ENCODE assay signal across 22 cellular contexts in the genomic region with DNA sequence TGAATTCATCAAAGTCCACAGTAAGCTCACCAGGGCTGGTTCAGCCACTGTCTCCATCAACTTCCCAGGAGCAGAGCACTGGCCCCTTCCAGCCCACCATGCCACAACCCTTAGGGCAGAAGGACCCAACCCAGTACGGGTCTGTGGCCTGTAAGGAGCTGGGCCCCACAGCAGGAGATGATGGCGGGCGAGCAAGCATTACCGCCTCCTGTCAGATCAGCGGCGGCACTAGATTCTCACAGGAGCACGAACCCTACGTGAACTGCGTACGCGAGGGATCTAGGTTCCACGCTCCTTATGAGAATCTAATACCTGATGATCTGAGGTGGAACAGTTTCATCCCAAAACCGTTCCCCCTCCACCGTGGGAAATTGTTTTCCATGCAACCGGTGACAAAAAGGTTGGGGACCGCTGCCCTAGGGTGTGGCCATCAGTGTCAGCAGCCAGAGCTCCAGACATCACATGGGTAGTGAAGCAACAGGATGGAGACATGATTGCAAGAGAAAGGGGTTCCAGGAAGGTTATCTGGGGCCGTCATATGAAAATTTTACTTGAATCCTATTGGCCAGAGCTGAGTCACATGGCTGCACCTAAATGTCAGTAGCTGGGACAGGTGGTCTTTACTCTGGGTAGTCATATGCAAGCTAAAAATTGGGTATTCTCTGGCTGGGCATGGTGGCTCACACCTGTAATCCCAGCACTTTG.
"Had no signal": no experiment of that assay in that cellular context is flagged by ENCODE, and none has a peak within 500 bp of the region (broad histone marks: within the 10 kb centered on the region; RNA-seq: fewer than 3 reads in every experiment).

No MANE protein-coding gene starts in this region.

- H3K4me3 ChIP-seq: ascending aorta, tibial artery, uterus had no signal

- H3K27ac ChIP-seq: ascending aorta, brain microvascular endothelial cell, foreskin keratinocyte, parathyroid adenoma, tibial artery, uterus, VCaP had no signal

- H3K9me3 Mint-ChIP-seq: activated naive CD4-positive, alpha-beta T cell treated with anti-CD3 and anti-CD28 coated beads, Interleukin-2, amount 50 U/mL, for 72 hours; mesothelial cell of epicardium; natural killer cell treated with Interleukin-12 subunit alpha and Interleukin-12 subunit beta and Interleukin-15 and Interleukin-18, amount 100 ng/mL, for 72 hours; stimulated activated naive CD8-positive, alpha-beta T cell treated with anti-CD3 and anti-CD28 coated beads, Interleukin-15, amount 100 ng/mL, for 72 hours had no signal

- H3K36me3 ChIP-seq: ascending aorta, brain microvascular endothelial cell, tibial artery, uterus had no signal

- H2AFZ ChIP-seq: parathyroid adenoma had no signal

- H3K4me3 Mint-ChIP-seq: mesothelial cell of epicardium; natural killer cell treated with Interleukin-12 subunit alpha and Interleukin-12 subunit beta and Interleukin-15 and Interleukin-18, amount 100 ng/mL, for 72 hours; stimulated activated naive CD8-positive, alpha-beta T cell treated with anti-CD3 and anti-CD28 coated beads, Interleukin-15, amount 100 ng/mL, for 72 hours; T-helper 17 cell had no signal

- DNase-seq: activated CD4-positive, alpha-beta T cell treated with anti-CD3 and anti-CD28 coated beads for 1 hour; activated gamma-delta T cell treated with Interleukin-2 at 50 U/mL for 16 hours; activated T-cell treated with anti-CD3 and anti-CD28 coated beads, Interleukin-2, amount 50 U/mL, for 1 hour; brain microvascular endothelial cell; dermis blood vessel endothelial cell; effector CD8-positive, alpha-beta T cell; foreskin keratinocyte; kidney; mammary epithelial cell; right cardiac atrium; stimulated activated CD4-positive, alpha-beta T cell treated with anti-CD3 and anti-CD28 coated beads, Interleukin-1b, Interleukin-23, amount 100 ng/mL, for 48 hours; stimulated activated naive CD8-positive, alpha-beta T cell treated with anti-CD3 and anti-CD28 coated beads, Interleukin-15, amount 100 ng/mL, for 72 hours; T-helper 17 cell; tibial artery; uterus had no signal

- H3K9me3 ChIP-seq: ascending aorta, tibial artery, uterus had no signal

- H3K4me1 ChIP-seq: ascending aorta, foreskin keratinocyte, parathyroid adenoma, tibial artery, uterus had no signal

- H3K27me3 ChIP-seq: ascending aorta, brain microvascular endothelial cell, foreskin keratinocyte, tibial artery, uterus had no signal

- H3K4me1 Mint-ChIP-seq: mesothelial cell of epicardium had no signal

- H3K27me3 Mint-ChIP-seq: natural killer cell treated with Interleukin-12 subunit alpha and Interleukin-12 subunit beta and Interleukin-15 and Interleukin-18, amount 100 ng/mL, for 72 hours; stimulated activated naive CD8-positive, alpha-beta T cell treated with anti-CD3 and anti-CD28 coated beads, Interleukin-15, amount 100 ng/mL, for 72 hours; T-helper 17 cell had no signal

- H3K27ac Mint-ChIP-seq: mesothelial cell of epicardium; stimulated activated naive CD8-positive, alpha-beta T cell treated with anti-CD3 and anti-CD28 coated beads, Interleukin-15, amount 100 ng/mL, for 72 hours; T-helper 17 cell had no signal

- ATAC-seq: activated naive CD4-positive, alpha-beta T cell treated with anti-CD3 and anti-CD28 coated beads, Interleukin-2, amount 50 U/mL, for 72 hours; foreskin keratinocyte; left lobe of liver; stimulated activated naive CD8-positive, alpha-beta T cell treated with anti-CD3 and anti-CD28 coated beads, Interleukin-15, amount 100 ng/mL, for 72 hours; T-helper 17 cell had no signal

- FAIRE-seq: kidney had no signal

- H3K9ac ChIP-seq: parathyroid adenoma had no signal

- H3K79me2 ChIP-seq: parathyroid adenoma had no signal

- H3K36me3 Mint-ChIP-seq: activated naive CD4-positive, alpha-beta T cell treated with anti-CD3 and anti-CD28 coated beads, Interleukin-2, amount 50 U/mL, for 72 hours; mesothelial cell of epicardium; natural killer cell treated with Interleukin-12 subunit alpha and Interleukin-12 subunit beta and Interleukin-15 and Interleukin-18, amount 100 ng/mL, for 72 hours had no signal
